ENCODE assay signal across 21 cellular contexts in genomic region chr3:131393056-131393455, GRCh38.
"Had no signal": no experiment of that assay in that cellular context is flagged by ENCODE, and none has a peak within 500 bp of the region (broad histone marks: within the 10 kb centered on the region; RNA-seq: fewer than 3 reads in every experiment).

No MANE protein-coding gene starts in this region.

- H3K27ac ChIP-seq: epithelial cell of prostate, esophagus muscularis mucosa, heart right ventricle, neutrophil, skin epidermis, testis, tibial nerve, upper lobe of right lung, vagina had no signal

- ATAC-seq: effector memory CD8-positive, alpha-beta T cell; left lobe of liver; mucosa of descending colon; naive thymus-derived CD8-positive, alpha-beta T cell; sciatic nerve; stimulated activated naive B cell treated with anti-CD40 and anti-IgM and Interleukin-4, amounts not matched to agents 10 μg/mL and 1 μg/mL and 100 μg/mL, for 72 hours; stimulated activated naive CD8-positive, alpha-beta T cell treated with anti-CD3 and anti-CD28 coated beads, Interleukin-15, amount 100 ng/mL, for 72 hours; upper lobe of right lung had no signal

- H3K4me3 ChIP-seq: esophagus muscularis mucosa, heart right ventricle, mucosa of descending colon, skin epidermis, testis, tibial nerve, upper lobe of right lung, vagina had no signal

- H3K27me3 ChIP-seq: esophagus muscularis mucosa, heart right ventricle, neutrophil, testis, tibial nerve, upper lobe of right lung, vagina had no signal

- H3K9me3 ChIP-seq: esophagus muscularis mucosa, heart right ventricle, mucosa of descending colon, neutrophil, testis, tibial nerve, upper lobe of right lung, vagina had no signal

- DNase-seq: effector memory CD8-positive, alpha-beta T cell; heart right ventricle; hypothalamus; islet precursor cell; mammary epithelial cell; mucosa of descending colon; naive thymus-derived CD8-positive, alpha-beta T cell; stimulated activated CD4-positive, alpha-beta T cell treated with anti-CD3 and anti-CD28 coated beads, Interleukin-2, amount 100 ng/mL, for 24 hours; stimulated activated CD4-positive, alpha-beta T cell treated with anti-CD3 and anti-CD28 coated beads, Interleukin-4, amount 100 ng/mL, for 4 hours; stimulated activated naive B cell treated with anti-CD40 and anti-IgM and Interleukin-4, amounts not matched to agents 10 μg/mL and 1 μg/mL and 100 μg/mL, for 72 hours; stimulated activated naive CD8-positive, alpha-beta T cell treated with anti-CD3 and anti-CD28 coated beads, Interleukin-15, amount 100 ng/mL, for 72 hours; testis; upper lobe of right lung had no signal

- H3K36me3 ChIP-seq: esophagus muscularis mucosa, heart right ventricle, neutrophil, tibial nerve, upper lobe of right lung, vagina had no signal

- H3K4me1 ChIP-seq: testis, vagina had no signal
